In genomic region chr17:82366749-82367148, GRCh38 we compare ENCODE assay signal across 1 cellular context.
A peak's percentile ranks its signal among the peaks of the same experiment; 100 is the strongest.
TF ChIP-seq lines count a peak whose summit lies in the region.

No MANE protein-coding gene starts in this region.

TF ChIP-seq in HepG2, 621 proteins besides CTCF, POLR2A, EP300 and RAD21:
- TF ChIP-seq SOX13 (IDR thresholded peaks at IDR 0.05) (no peak), SOX13 (CRISPR knock-in tag; conservative IDR thresholded peaks at IDR 0.05 in 1 of 2, IDR thresholded peaks at IDR 0.05 in 1 of 2) (peak in 1 of 2 experiments; percentile 32; a peak in 1 of 4 replicates), ZBTB38 (CRISPR knock-in tag; IDR thresholded peaks at IDR 0.05) (0 out of 2 replicates have a peak, but pooled peaks have one; percentile 22), AKAP8 (CRISPR knock-in tag; IDR thresholded peaks at IDR 0.05) (no peak), CEBPG (CRISPR knock-in tag; IDR thresholded peaks at IDR 0.05) (peak; percentile 26; the same call in 1 of the 2 replicates), ZNF792 (CRISPR knock-in tag; IDR thresholded peaks at IDR 0.05) (peak; percentile 54; the same call in 1 of the 2 replicates), ZBTB33 (CRISPR knock-in tag; IDR thresholded peaks at IDR 0.05) (peak; percentile 84; the same call in 1 of the 2 replicates), ZBTB40 (IDR thresholded peaks at IDR 0.05) (no peak), ZBTB40 (CRISPR knock-in tag; IDR thresholded peaks at IDR 0.05) (no peak)
TF ChIP-seq in HepG2: peak in this region for 5.
